ENCODE assay signal across 1 cellular context in genomic region chr2:226799211-226799975, GRCh38.
TF ChIP-seq lines count a peak whose summit lies in the region.

Gene IRS1, minus strand, starts transcription at chr2:226799820. Its CDS starts 1,082 bp downstream, at chr2:226798738.

TF ChIP-seq in HEK293, 187 proteins besides CTCF, POLR2A, EP300 and RAD21 (continued from another document and continues in another):
- no peak for TF ChIP-seq ZNF623 (tag by site-specific recombination; IDR thresholded peaks at IDR 0.05)
- no peak for TF ChIP-seq ZNF433 (tag by site-specific recombination; IDR thresholded peaks at IDR 0.05; ENCODE audit: low read depth)
- TF ChIP-seq ZNF394 (tag by site-specific recombination; IDR thresholded peaks at IDR 0.05; ENCODE audit: borderline replicate concordance) = no peak
- no peak for TF ChIP-seq ZNF473 (tag by site-specific recombination; IDR thresholded peaks at IDR 0.05)
- TF ChIP-seq ZBTB21 (tag by site-specific recombination; IDR thresholded peaks at IDR 0.05) = no peak
- no peak for TF ChIP-seq FEZF1 (tag by site-specific recombination; IDR thresholded peaks at IDR 0.05)
- TF ChIP-seq KLF16 (tag by site-specific recombination; IDR thresholded peaks at IDR 0.05) = 0 out of 2 replicates have a peak, but pooled peaks have one; percentile 20
- no peak for TF ChIP-seq ZNF548 (tag by site-specific recombination; IDR thresholded peaks at IDR 0.05)
- no peak for TF ChIP-seq HIC1 (tag by site-specific recombination; IDR thresholded peaks at IDR 0.05)
- peak; percentile 14; the same call in 1 of the 2 replicates for TF ChIP-seq SCRT1 (tag by site-specific recombination; IDR thresholded peaks at IDR 0.05; ENCODE audit: borderline replicate concordance)
- no peak for TF ChIP-seq ZNF175 (tag by site-specific recombination; IDR thresholded peaks at IDR 0.05)
- TF ChIP-seq ZNF138 (tag by site-specific recombination; IDR thresholded peaks at IDR 0.05; ENCODE audit: borderline replicate concordance) = no peak
- no peak for TF ChIP-seq MYNN (tag by site-specific recombination; IDR thresholded peaks at IDR 0.05; ENCODE audit: borderline replicate concordance)
- TF ChIP-seq ZNF843 (tag by site-specific recombination; IDR thresholded peaks at IDR 0.05) = no peak
- TF ChIP-seq ZNF335 (tag by site-specific recombination; conservative IDR thresholded peaks at IDR 0.05) = peak; percentile 39
- TF ChIP-seq ZNF391 (tag by site-specific recombination; IDR thresholded peaks at IDR 0.05; ENCODE audit: borderline replicate concordance, low read depth) = no peak
- TF ChIP-seq ZNF514 (tag by site-specific recombination; IDR thresholded peaks at IDR 0.05) = no peak
- no peak for TF ChIP-seq ZNF350 (tag by site-specific recombination; IDR thresholded peaks at IDR 0.05)
- no peak for TF ChIP-seq KLF1 (tag by site-specific recombination; IDR thresholded peaks at IDR 0.05)
- TF ChIP-seq WT1 (tag by site-specific recombination; IDR thresholded peaks at IDR 0.05) = 0 out of 2 replicates have a peak, but pooled peaks have one; percentile 30
- TF ChIP-seq ZNF423 (tag by site-specific recombination; IDR thresholded peaks at IDR 0.05) = no peak
- TF ChIP-seq ZBTB44 (tag by site-specific recombination; IDR thresholded peaks at IDR 0.05) = peak; percentile 74; the same call in 1 of the 2 replicates
- TF ChIP-seq ZNF677 (tag by site-specific recombination; IDR thresholded peaks at IDR 0.05) = no peak
- TF ChIP-seq PRDM4 (tag by site-specific recombination; IDR thresholded peaks at IDR 0.05) = no peak
- no peak for TF ChIP-seq TCF7L2 (IDR thresholded peaks at IDR 0.05; ENCODE audit: borderline replicate concordance, low read depth, low read length)
- TF ChIP-seq ZNF133 (tag by site-specific recombination; IDR thresholded peaks at IDR 0.05) = no peak
- TF ChIP-seq GLIS2 (tag by site-specific recombination; IDR thresholded peaks at IDR 0.05) = 0 out of 2 replicates have a peak, but pooled peaks have one; percentile 34
- 0 out of 2 replicates have a peak, but pooled peaks have one; percentile 36 for TF ChIP-seq ZNF366 (tag by site-specific recombination; conservative IDR thresholded peaks at IDR 0.05)
- peak; percentile 53; the same call in 1 of the 2 replicates for TF ChIP-seq SCRT2 (tag by site-specific recombination; IDR thresholded peaks at IDR 0.05)
- TF ChIP-seq ZNF184 (tag by site-specific recombination; IDR thresholded peaks at IDR 0.05) = no peak
- no peak for TF ChIP-seq GLIS1 (tag by site-specific recombination; IDR thresholded peaks at IDR 0.05)
- TF ChIP-seq ELK4 (IDR thresholded peaks at IDR 0.05; ENCODE audit: borderline replicate concordance, low read depth, low read length) = no peak
- peak; percentile 36; the same call in 1 of the 2 replicates for TF ChIP-seq ZBTB20 (tag by site-specific recombination; IDR thresholded peaks at IDR 0.05)
- no peak for TF ChIP-seq OVOL3 (tag by site-specific recombination; IDR thresholded peaks at IDR 0.05)
- TF ChIP-seq ZFP37 (tag by site-specific recombination; IDR thresholded peaks at IDR 0.05) = 0 out of 2 replicates have a peak, but pooled peaks have one; percentile 59
- no peak for TF ChIP-seq BCL11B (tag by site-specific recombination; IDR thresholded peaks at IDR 0.05; ENCODE audit: low read depth)
- no peak for TF ChIP-seq ZNF692 (tag by site-specific recombination; IDR thresholded peaks at IDR 0.05)
- TF ChIP-seq ZNF266 (tag by site-specific recombination; IDR thresholded peaks at IDR 0.05; ENCODE audit: low read depth) = no peak
- TF ChIP-seq ZBTB8A (tag by site-specific recombination; IDR thresholded peaks at IDR 0.05) = peak; percentile 88
- no peak for TF ChIP-seq ZNF544 (tag by site-specific recombination; IDR thresholded peaks at IDR 0.05)
- no peak for TF ChIP-seq ZNF146 (tag by site-specific recombination; IDR thresholded peaks at IDR 0.05)
- TF ChIP-seq ZNF629 (tag by site-specific recombination; IDR thresholded peaks at IDR 0.05) = no peak
- 0 out of 2 replicates have a peak, but pooled peaks have one; percentile 20 for TF ChIP-seq ZBTB7A (tag by site-specific recombination; IDR thresholded peaks at IDR 0.05; ENCODE audit: low read depth)
- TF ChIP-seq ZNF426 (tag by site-specific recombination; IDR thresholded peaks at IDR 0.05) = no peak
- no peak for TF ChIP-seq REPIN1 (tag by site-specific recombination; IDR thresholded peaks at IDR 0.05; ENCODE audit: low read depth)
- no peak for TF ChIP-seq ZNF292 (tag by site-specific recombination; IDR thresholded peaks at IDR 0.05; ENCODE audit: borderline replicate concordance, low read depth)
- TF ChIP-seq ZSCAN4 (tag by site-specific recombination; IDR thresholded peaks at IDR 0.05) = no peak
- 0 out of 2 replicates have a peak, but pooled peaks have one; percentile 15 for TF ChIP-seq ZEB2 (tag by site-specific recombination; IDR thresholded peaks at IDR 0.05)
- no peak for TF ChIP-seq ZNF704 (tag by site-specific recombination; IDR thresholded peaks at IDR 0.05)
- TF ChIP-seq ZNF664 (tag by site-specific recombination; IDR thresholded peaks at IDR 0.05) = no peak
- no peak for TF ChIP-seq PRDM6 (tag by site-specific recombination; IDR thresholded peaks at IDR 0.05)
- TF ChIP-seq HOXD13 (CRISPR knock-in tag; IDR thresholded peaks at IDR 0.05; ENCODE audit: borderline replicate concordance) = no peak
- TF ChIP-seq ZNF513 (tag by site-specific recombination; IDR thresholded peaks at IDR 0.05) = peak; percentile 51; the same call in 1 of the 2 replicates
- peak; percentile 63 for TF ChIP-seq ZBTB26 (tag by site-specific recombination; optimal IDR thresholded peaks at IDR 0.05)
- TF ChIP-seq TRIM28 (IDR thresholded peaks at IDR 0.05; ENCODE audit: borderline replicate concordance, low read length) = no peak
- no peak for TF ChIP-seq ZNF658 (tag by site-specific recombination; IDR thresholded peaks at IDR 0.05)
